Comparison of ENCODE assay signal across 8 cellular contexts in the genomic region with DNA sequence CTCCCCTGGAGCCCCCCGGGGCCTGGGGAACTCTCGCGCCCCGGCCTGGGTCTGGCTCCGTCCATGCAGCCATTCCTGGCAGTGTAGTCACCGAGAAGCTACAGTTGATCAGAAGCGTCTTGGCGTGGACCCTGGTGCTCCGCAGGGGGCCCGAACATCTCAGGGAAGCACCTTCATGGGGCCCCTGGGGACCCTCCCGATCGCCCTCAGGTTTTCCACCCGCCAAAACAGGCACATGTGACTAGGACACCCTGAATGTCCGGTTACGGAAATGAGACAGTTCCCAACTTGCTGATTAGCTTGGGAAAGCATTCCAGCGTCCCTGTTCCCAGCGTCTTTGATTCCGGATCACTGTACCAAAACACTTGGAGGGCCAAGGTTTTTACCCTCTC. TPM values are rescaled to one million over a fixed set of nuclear protein-coding genes. Genes with fewer than 3 reads are reported as not detected.
DNase-seq lines count a peak whose midpoint lies in the region; ATAC-seq lines count a peak whose summit lies in the region.

No MANE protein-coding gene starts in this region.

- peaks cover 14 to 35% (median 20%) of the 10 kb centered on the region in 10 experiments for H3K4me1 ChIP-seq in BLaER1 treated with 17β-estradiol and CSF1 and Interleukin-3, amounts not matched to agents 10 nM and 100 nM
- peaks cover 8% of the 10 kb centered on the region for H3K4me1 ChIP-seq in effector memory CD4-positive, alpha-beta T cell (ENCODE audit: control insufficient read depth, insufficient read depth, low read length, poor library complexity, severe bottlenecking)
- peaks cover 7% of the 10 kb centered on the region for H3K4me1 ChIP-seq in mesenchymal stem cell (ENCODE audit: control insufficient read depth, insufficient read depth, low read depth, low read length)

- H3K27ac ChIP-seq in BLaER1 treated with 17β-estradiol and CSF1 and Interleukin-3, amounts not matched to agents 10 nM and 100 nM = peak overlapping the region; percentile 87 to 96 (median 92)
- H3K27ac ChIP-seq in effector memory CD4-positive, alpha-beta T cell (ENCODE audit: insufficient read depth, low read length, poor library complexity, severe bottlenecking) = peak overlapping the region; percentile 89
- H3K27ac ChIP-seq in mesenchymal stem cell (ENCODE audit: low read length, poor library complexity, severe bottlenecking) = no peak overlapping the region
- peak overlapping the region; percentile 78 for H3K27ac ChIP-seq in substantia nigra (ENCODE audit: low read depth, low read length, poor library complexity, severe bottlenecking)

- H4K8ac ChIP-seq in mesenchymal stem cell (ENCODE audit: low read length) = peak overlapping the region; percentile 98

- H2BK12ac ChIP-seq in mesenchymal stem cell (ENCODE audit: low read length in 2 of 2) = no peak overlapping the region

- peak overlapping the region; percentile 85 to 96 (median 90) for H3K9ac ChIP-seq in BLaER1 treated with 17β-estradiol and CSF1 and Interleukin-3, amounts not matched to agents 10 nM and 100 nM
- H3K9ac ChIP-seq in mesenchymal stem cell (ENCODE audit: low read length) = peak overlapping the region; percentile 96

- peak overlapping the region in 1 of 2 experiments; percentile 2 for H3K23ac ChIP-seq in mesenchymal stem cell (ENCODE audit: low read length in 2 of 2)

- no peaks in the 10 kb centered on the region for H3K79me1 ChIP-seq in mesenchymal stem cell (replicated peaks; ENCODE audit: low read length, poor library complexity, severe bottlenecking)

- peak overlapping the region; percentile 94 for H2AFZ ChIP-seq in mesenchymal stem cell (ENCODE audit: low read depth, low read length)

- H3K36me3 ChIP-seq in BLaER1 treated with 17β-estradiol and CSF1 and Interleukin-3, amounts not matched to agents 10 nM and 100 nM = peaks cover 4 to 33% (median 15%) of the 10 kb centered on the region in 11 experiments; a peak in 21 of 22 replicates
- H3K36me3 ChIP-seq in effector memory CD4-positive, alpha-beta T cell (ENCODE audit: control insufficient read depth, insufficient read depth, low read length) = peaks cover 2% of the 10 kb centered on the region
- peaks cover 9 to 23% of the 10 kb centered on the region in 2 experiments for H3K36me3 ChIP-seq in mesenchymal stem cell (ENCODE audit: control insufficient read depth in 1 of 2, insufficient read depth in 2 of 2, low read depth in 1 of 2, low read length in 2 of 2)

- peaks cover 0 to 20% (median 15%) of the 10 kb centered on the region in 11 experiments; a peak in 15 of 22 replicates for H3K27me3 ChIP-seq in BLaER1 treated with 17β-estradiol and CSF1 and Interleukin-3, amounts not matched to agents 10 nM and 100 nM
- no peaks in the 10 kb centered on the region for H3K27me3 ChIP-seq in effector memory CD4-positive, alpha-beta T cell (replicated peaks; ENCODE audit: control insufficient read depth, insufficient read depth, low read length, poor library complexity, severe bottlenecking)
- no peaks in the 10 kb centered on the region for H3K27me3 ChIP-seq in mesenchymal stem cell (ENCODE audit: control insufficient read depth in 1 of 2, insufficient read depth in 1 of 2, low read length in 2 of 2)

- peak overlapping the region; percentile 66 to 74 for H3K14ac ChIP-seq in mesenchymal stem cell (ENCODE audit: low read length in 2 of 2)

- peak overlapping the region; percentile 97 for H2BK15ac ChIP-seq in mesenchymal stem cell (ENCODE audit: low read depth, poor library complexity, severe bottlenecking)

- H3K4me2 ChIP-seq in BLaER1 treated with 17β-estradiol and CSF1 and Interleukin-3, amounts not matched to agents 10 nM and 100 nM = peak overlapping the region; percentile 85 to 100 (median 95)
- peak overlapping the region; percentile 1 for H3K4me2 ChIP-seq in mesenchymal stem cell (ENCODE audit: low read length, poor library complexity, severe bottlenecking)

- H2BK120ac ChIP-seq in mesenchymal stem cell (ENCODE audit: low read depth, low read length) = peak overlapping the region; percentile 85

- H3K4ac ChIP-seq in mesenchymal stem cell (ENCODE audit: low read depth in 1 of 2, low read length in 2 of 2) = peak overlapping the region; percentile 81 to 99

- H4K20me1 ChIP-seq in BLaER1 treated with 17β-estradiol and CSF1 and Interleukin-3, amounts not matched to agents 10 nM and 100 nM = peaks cover 0 to 5% (median 0%) of the 10 kb centered on the region in 11 experiments; a peak in 1 of 22 replicates

- peak; percentile 38 for ATAC-seq in GM19035 (IDR thresholded peaks at IDR 0.05; ENCODE audit: unreplicated experiment)
- peak; percentile 24 for ATAC-seq in HG03460 (IDR thresholded peaks at IDR 0.05; ENCODE audit: unreplicated experiment)

- H2AK5ac ChIP-seq in mesenchymal stem cell (ENCODE audit: low read length, severe bottlenecking) = no peak overlapping the region

- H3K4me3 ChIP-seq in BLaER1 treated with 17β-estradiol and CSF1 and Interleukin-3, amounts not matched to agents 10 nM and 100 nM = peak overlapping the region; percentile 69 to 87 (median 79)
- H3K4me3 ChIP-seq in effector memory CD4-positive, alpha-beta T cell (ENCODE audit: insufficient read depth, low read depth, low read length, poor library complexity, severe bottlenecking) = peak overlapping the region; percentile 77
- H3K4me3 ChIP-seq in mesenchymal stem cell (ENCODE audit: insufficient read depth in 1 of 2, low read depth in 1 of 2, low read length in 2 of 2) = peak overlapping the region; percentile 54 to 90

- DNase-seq in T-helper 1 cell = peak in 3 of 5 donors; percentile 9 to 30 (median 11)
- no peak for DNase-seq in effector memory CD4-positive, alpha-beta T cell
- no peak for DNase-seq in mesenchymal stem cell
- DNase-seq in substantia nigra (lab: John Stamatoyannopoulos, UW) = peak in 34 of 49 donors; percentile 1 to 85 (median 34)
- no peak for DNase-seq in SK-N-DZ (ENCODE audit: low spot score)

- peak overlapping the region; percentile 57 for H2BK5ac ChIP-seq in mesenchymal stem cell (ENCODE audit: low read depth, low read length, poor library complexity, severe bottlenecking)

- peak overlapping the region; percentile 62 to 98 for H3K18ac ChIP-seq in mesenchymal stem cell (ENCODE audit: low read depth in 1 of 2, low read length in 2 of 2)

- H3K9me3 ChIP-seq in BLaER1 treated with 17β-estradiol and CSF1 and Interleukin-3, amounts not matched to agents 10 nM and 100 nM (replicated peaks in 1 of 11) = no peaks in the 10 kb centered on the region
- H3K9me3 ChIP-seq in effector memory CD4-positive, alpha-beta T cell (ENCODE audit: control insufficient read depth, low read length) = no peaks in the 10 kb centered on the region
- no peaks in the 10 kb centered on the region for H3K9me3 ChIP-seq in mesenchymal stem cell (ENCODE audit: control insufficient read depth, low read length)

- 20% methylated on average over 18 of the region's 18 CpGs for WGBS in mesenchymal stem cell

- peak overlapping the region; percentile 94 for H4K91ac ChIP-seq in mesenchymal stem cell (ENCODE audit: low read length)

RNA-seq across cellular contexts. Expression of a gene that starts 0.5 kb away (rescaled TPM):
- 6.7 TPM for polyA plus RNA-seq in mesenchymal stem cell (2013, experiment 1 of 2)
- polyA plus RNA-seq in mesenchymal stem cell (2013, experiment 2 of 2) = 7.2 TPM
- polyA plus RNA-seq in SK-N-DZ (2014; cell fraction: cytosol; rRNA removed) = not detected in 2 replicates
- polyA plus RNA-seq in SK-N-DZ (2014; cell fraction: nucleus; rRNA removed) = 0.88 and 1.1 TPM in 2 replicates

RNA-seq across cellular contexts. Expression of a gene that starts 21.4 kb away (rescaled TPM):
- 27.0 TPM for polyA plus RNA-seq in mesenchymal stem cell (2013, experiment 1 of 2)
- 27.7 TPM for polyA plus RNA-seq in mesenchymal stem cell (2013, experiment 2 of 2)
- polyA plus RNA-seq in SK-N-DZ (2014; cell fraction: cytosol; rRNA removed) = 15.8 and 19.2 TPM in 2 replicates
- polyA plus RNA-seq in SK-N-DZ (2014; cell fraction: nucleus; rRNA removed) = 10.4 and 15.4 TPM in 2 replicates

RNA-seq across cellular contexts. Expression of a gene that starts 55.3 kb away (rescaled TPM):
- polyA plus RNA-seq in mesenchymal stem cell (2013, experiment 1 of 2) = 11.0 TPM
- polyA plus RNA-seq in mesenchymal stem cell (2013, experiment 2 of 2) = 10.8 TPM
- polyA plus RNA-seq in SK-N-DZ (2014; cell fraction: cytosol; rRNA removed) = 34.4 and 34.9 TPM in 2 replicates
- polyA plus RNA-seq in SK-N-DZ (2014; cell fraction: nucleus; rRNA removed) = 32.9 and 38.0 TPM in 2 replicates

Comparison
In these comparisons a context has a peak if more than half of its experiments do, and no peak if none do; other contexts are left out.
1. DNase-seq: peak in T-helper 1 cell (3 of 5) and substantia nigra (34 of 49); none in effector memory CD4-positive, alpha-beta T cell (0 of 3), mesenchymal stem cell (single experiment) and SK-N-DZ (single experiment).
2. Peak in every context shown above with its lines, with median percentiles within 50 percentile points of each other: H3K4me3 ChIP-seq.